In genomic region chr5:115573133-115573532, GRCh38 we compare ENCODE assay signal across 1 cellular context.
TF ChIP-seq lines count a peak whose summit lies in the region.

No MANE protein-coding gene starts in this region.

TF ChIP-seq in SK-N-SH, 30 proteins besides CTCF, POLR2A, EP300 and RAD21 (continued from another document):
- TF ChIP-seq USF2 (IDR thresholded peaks at IDR 0.05; ENCODE audit: borderline replicate concordance, low read depth, low read length), result no peak
- no peak for TF ChIP-seq FOXJ3 (CRISPR knock-in tag; IDR thresholded peaks at IDR 0.05)
- TF ChIP-seq FOSL2 (IDR thresholded peaks at IDR 0.05; ENCODE audit: borderline replicate concordance, low read depth), result peak; percentile 56; the same call in 1 of the 2 replicates
- peak; percentile 71 for TF ChIP-seq JUND (IDR thresholded peaks at IDR 0.05)
- TF ChIP-seq GABPA (IDR thresholded peaks at IDR 0.05; ENCODE audit: low read depth), result no peak
- TF ChIP-seq, protein P1, sequence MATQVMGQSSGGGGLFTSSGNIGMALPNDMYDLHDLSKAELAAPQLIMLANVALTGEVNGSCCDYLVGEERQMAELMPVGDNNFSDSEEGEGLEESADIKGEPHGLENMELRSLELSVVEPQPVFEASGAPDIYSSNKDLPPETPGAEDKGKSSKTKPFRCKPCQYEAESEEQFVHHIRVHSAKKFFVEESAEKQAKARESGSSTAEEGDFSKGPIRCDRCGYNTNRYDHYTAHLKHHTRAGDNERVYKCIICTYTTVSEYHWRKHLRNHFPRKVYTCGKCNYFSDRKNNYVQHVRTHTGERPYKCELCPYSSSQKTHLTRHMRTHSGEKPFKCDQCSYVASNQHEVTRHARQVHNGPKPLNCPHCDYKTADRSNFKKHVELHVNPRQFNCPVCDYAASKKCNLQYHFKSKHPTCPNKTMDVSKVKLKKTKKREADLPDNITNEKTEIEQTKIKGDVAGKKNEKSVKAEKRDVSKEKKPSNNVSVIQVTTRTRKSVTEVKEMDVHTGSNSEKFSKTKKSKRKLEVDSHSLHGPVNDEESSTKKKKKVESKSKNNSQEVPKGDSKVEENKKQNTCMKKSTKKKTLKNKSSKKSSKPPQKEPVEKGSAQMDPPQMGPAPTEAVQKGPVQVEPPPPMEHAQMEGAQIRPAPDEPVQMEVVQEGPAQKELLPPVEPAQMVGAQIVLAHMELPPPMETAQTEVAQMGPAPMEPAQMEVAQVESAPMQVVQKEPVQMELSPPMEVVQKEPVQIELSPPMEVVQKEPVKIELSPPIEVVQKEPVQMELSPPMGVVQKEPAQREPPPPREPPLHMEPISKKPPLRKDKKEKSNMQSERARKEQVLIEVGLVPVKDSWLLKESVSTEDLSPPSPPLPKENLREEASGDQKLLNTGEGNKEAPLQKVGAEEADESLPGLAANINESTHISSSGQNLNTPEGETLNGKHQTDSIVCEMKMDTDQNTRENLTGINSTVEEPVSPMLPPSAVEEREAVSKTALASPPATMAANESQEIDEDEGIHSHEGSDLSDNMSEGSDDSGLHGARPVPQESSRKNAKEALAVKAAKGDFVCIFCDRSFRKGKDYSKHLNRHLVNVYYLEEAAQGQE (IDR thresholded peaks at IDR 0.05; ENCODE audit: low read depth, low read length), result no peak
- TF ChIP-seq GATA2 (CRISPR knock-in tag; IDR thresholded peaks at IDR 0.05), result no peak
- TF ChIP-seq EZH2phosphoT487 (IDR thresholded peaks at IDR 0.05; ENCODE audit: borderline replicate concordance, low read depth), result no peak
